ENCODE assay signal across 19 cellular contexts in genomic region chr1:181394766-181395165, GRCh38.
DNase-seq lines count a peak whose midpoint lies in the region; ATAC-seq lines count a peak whose summit lies in the region.
"Had no signal": no experiment of that assay in that cellular context is flagged by ENCODE, and none has a peak within 500 bp of the region (broad histone marks: within the 10 kb centered on the region; RNA-seq: fewer than 3 reads in every experiment).

No MANE protein-coding gene starts in this region.

- intact Hi-C loops in CD4-positive, alpha-beta memory T cell (cut with micrococcal nuclease), result loop anchor here (5.0 to 10.0 kb wide), 4 partner anchors 77 to 760 kb away; partner anchors contain the start of genes STX6 and XPR1
- intact Hi-C loops in aorta (cut with DNase I), result no loop called here

- CTCF ChIA-PET in CD4-positive, alpha-beta memory T cell (lab: Charles Lee; ENCODE audit: partially characterized antibody), result interaction anchor here (8.1 kb wide), 1 partner anchor 25 kb away, joined by 68 read pairs; no protein-coding TSS in a partner anchor

- no peak overlapping the region for H3K4me3 ChIP-seq in CD4-positive, alpha-beta memory T cell (ENCODE audit: low read length in 2 of 2)
- no peak overlapping the region for H3K4me3 ChIP-seq in aorta (ENCODE audit: low read length in 2 of 2)
- H3K4me3 ChIP-seq: BLaER1, GM12878, GM23248 had no signal

- H3K36me3 Mint-ChIP-seq in CD4-positive, alpha-beta memory T cell, result no peaks in the 10 kb centered on the region
- H3K36me3 Mint-ChIP-seq: CD8-positive, alpha-beta T cell had no signal

- ATAC-seq in aorta (ENCODE audit: low FRiP score), result peak; percentile 30
- ATAC-seq: CD8-positive, alpha-beta T cell; GM12878 had no signal

- no peaks in the 10 kb centered on the region for H3K27me3 Mint-ChIP-seq in CD4-positive, alpha-beta memory T cell

- H3K9me3 Mint-ChIP-seq in CD4-positive, alpha-beta memory T cell, result peaks cover 0 to under 1% (median 0%) of the 10 kb centered on the region in 8 donors
- H3K9me3 Mint-ChIP-seq: CD8-positive, alpha-beta T cell had no signal

- H3K9me3 ChIP-seq in CD4-positive, alpha-beta memory T cell (ENCODE audit: control insufficient read depth in 1 of 2, low read length in 2 of 2), result no peaks in the 10 kb centered on the region
- no peaks in the 10 kb centered on the region for H3K9me3 ChIP-seq in aorta (ENCODE audit: control insufficient read depth, low read length)
- H3K9me3 ChIP-seq: BLaER1, Caco-2 had no signal

- no peak for DNase-seq in CD4-positive, alpha-beta memory T cell
- peak; percentile 62 for DNase-seq in myocyte (ENCODE audit: low read depth)
- DNase-seq in aorta, result no peak
- DNase-seq in D341Med (ENCODE audit: low spot score), result no peak
- no peak for DNase-seq in stimulated activated CD4-positive, alpha-beta T cell treated with anti-CD3 and anti-CD28 coated beads, Interleukin-2, amount 100 ng/mL, for 24 hours
- DNase-seq in AG08395 (ENCODE audit: low spot score), result no peak
- DNase-seq: Caco-2; CD8-positive, alpha-beta T cell; DMS 273 treated with DMSO at 0.1 percent for 48 hours; DMS79; EL; GDM1; GM23248; H7; HCEC 1CT had no signal

- no peaks in the 10 kb centered on the region for H3K27me3 ChIP-seq in CD4-positive, alpha-beta memory T cell (ENCODE audit: insufficient read depth, low read length)
- H3K27me3 ChIP-seq in aorta (ENCODE audit: control insufficient read depth in 1 of 2, insufficient read depth in 2 of 2, low read length in 1 of 2), result peaks cover 0 to 4% of the 10 kb centered on the region in 2 donors
- H3K27me3 ChIP-seq: BLaER1 had no signal

- POLR2A ChIA-PET in CD4-positive, alpha-beta memory T cell (lab: Charles Lee; ENCODE audit: partially characterized antibody), result interaction anchor here (1.2 to 2.4 kb wide), 2 partner anchors 28 to 306 kb away, joined by 5 to 11 read pairs; partner anchors contain the start of gene IER5

- H3K4me1 Mint-ChIP-seq in CD4-positive, alpha-beta memory T cell, result peaks cover under 1 to 42% (median 36%) of the 10 kb centered on the region in 4 donors
- H3K4me1 Mint-ChIP-seq: B cell had no signal

- 90% methylated on average over 2 of the region's 2 CpGs for WGBS in aorta, 2 donors

- H3K27ac Mint-ChIP-seq in CD4-positive, alpha-beta memory T cell, result no peak overlapping the region
- H3K27ac Mint-ChIP-seq: B cell; CD8-positive, alpha-beta T cell had no signal

- H3K4me1 ChIP-seq in CD4-positive, alpha-beta memory T cell (ENCODE audit: insufficient read depth, low read length), result peaks cover 76% of the 10 kb centered on the region
- H3K4me1 ChIP-seq in aorta (ENCODE audit: control insufficient read depth in 1 of 2, insufficient read depth in 2 of 2, low read length in 2 of 2), result no peaks in the 10 kb centered on the region
- H3K4me1 ChIP-seq: Caco-2 had no signal

- H3K36me3 ChIP-seq in CD4-positive, alpha-beta memory T cell (ENCODE audit: insufficient read depth, low read length), result no peaks in the 10 kb centered on the region
- H3K36me3 ChIP-seq in aorta (ENCODE audit: control insufficient read depth in 1 of 2, insufficient read depth in 2 of 2, low read length in 1 of 2), result no peaks in the 10 kb centered on the region
- H3K36me3 ChIP-seq: BLaER1 had no signal

- H3K4me3 Mint-ChIP-seq in CD4-positive, alpha-beta memory T cell, result no peak overlapping the region
- H3K4me3 Mint-ChIP-seq: B cell; CD8-positive, alpha-beta T cell had no signal

- H3K27ac ChIP-seq in CD4-positive, alpha-beta memory T cell (ENCODE audit: low read depth, low read length), result peak overlapping the region; percentile 40
- no peak overlapping the region for H3K27ac ChIP-seq in aorta (ENCODE audit: low read depth in 1 of 2, low read length in 2 of 2)
- H3K27ac ChIP-seq: BLaER1, C4-2B, GM23248 had no signal
